ENCODE assay signal across 14 cellular contexts in the genomic region with DNA sequence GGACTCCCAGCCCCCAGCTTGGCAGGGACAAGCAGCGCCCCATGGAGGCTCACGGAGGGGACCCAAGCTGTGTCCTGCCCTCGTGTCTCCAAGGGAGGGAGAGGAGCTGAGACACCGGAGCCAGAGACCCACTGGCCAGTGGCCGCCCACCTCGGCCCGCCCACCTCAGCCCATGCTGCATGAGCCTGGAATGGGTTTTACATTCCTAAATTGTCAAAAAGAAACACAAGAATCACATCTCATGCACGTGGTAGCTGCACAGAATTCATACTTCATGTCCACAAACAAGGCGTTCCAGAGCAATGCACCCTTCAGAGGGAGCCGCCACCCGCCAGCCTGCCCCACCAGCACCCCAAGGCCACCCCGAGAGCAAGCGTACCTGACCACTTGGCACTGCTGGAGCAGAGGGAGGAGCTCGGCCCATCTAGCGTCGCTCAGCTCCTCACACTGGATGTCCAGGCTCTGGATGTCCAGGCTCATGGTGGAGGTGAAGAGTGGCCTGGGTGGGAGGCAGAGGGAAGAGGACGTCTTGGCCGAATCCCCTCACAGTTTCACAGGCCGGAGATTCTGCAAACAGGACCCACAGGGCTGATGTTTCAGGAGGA. TPM values are rescaled to one million over a fixed set of nuclear protein-coding genes. Genes with fewer than 3 reads are reported as not detected.
DNase-seq lines count a peak whose midpoint lies in the region; ATAC-seq and TF ChIP-seq lines count a peak whose summit lies in the region.
"Had no signal": no experiment of that assay in that cellular context is flagged by ENCODE, and none has a peak within 500 bp of the region (broad histone marks: within the 10 kb centered on the region; RNA-seq: fewer than 3 reads in every experiment).

No MANE protein-coding gene starts in this region.

- no peak for TF ChIP-seq POLR2A in heart left ventricle (IDR thresholded peaks at IDR 0.05)

- H3K27ac Mint-ChIP-seq in stimulated activated memory B cell treated with anti-CD40 and anti-IgM and Interleukin-4, amounts not matched to agents 10 μg/mL and 1 μg/mL and 100 μg/mL, for 72 hours, result peak overlapping the region; percentile 100

- no peak overlapping the region for H3K4me3 Mint-ChIP-seq in stimulated activated memory B cell treated with anti-CD40 and anti-IgM and Interleukin-4, amounts not matched to agents 10 μg/mL and 1 μg/mL and 100 μg/mL, for 72 hours

- DNase-seq in heart left ventricle, result peak in 1 of 5 donors; percentile 23
- DNase-seq in Right ventricle myocardium inferior (ENCODE audit: missing footprints), result no peak
- DNase-seq in caudate nucleus (lab: John Stamatoyannopoulos, UW), result no peak
- DNase-seq in activated CD4-positive, CD25-positive, alpha-beta regulatory T cell (lab: John Stamatoyannopoulos, UW), result no peak
- DNase-seq: GF-D8, Kasumi-1, NCI-H1436 treated with DMSO at 0.1 percent for 48 hours, NCI-H446, occipital lobe, spleen had no signal

- no peak for TF ChIP-seq CTCF in heart left ventricle (IDR thresholded peaks at IDR 0.05)

- H3K9me3 Mint-ChIP-seq in stimulated activated memory B cell treated with anti-CD40 and anti-IgM and Interleukin-4, amounts not matched to agents 10 μg/mL and 1 μg/mL and 100 μg/mL, for 72 hours, result no peaks in the 10 kb centered on the region

- 74 to 90% (median 87%) methylated on average over 18 to 19 of the region's 19 CpGs for WGBS in heart left ventricle, 4 donors

- H3K4me1 ChIP-seq in heart left ventricle, result peaks cover 8 to 84% (median 49%) of the 10 kb centered on the region in 12 donors

- peaks cover 59% of the 10 kb centered on the region for H3K36me3 Mint-ChIP-seq in stimulated activated memory B cell treated with anti-CD40 and anti-IgM and Interleukin-4, amounts not matched to agents 10 μg/mL and 1 μg/mL and 100 μg/mL, for 72 hours

- no peaks in the 10 kb centered on the region for H3K27me3 Mint-ChIP-seq in stimulated activated memory B cell treated with anti-CD40 and anti-IgM and Interleukin-4, amounts not matched to agents 10 μg/mL and 1 μg/mL and 100 μg/mL, for 72 hours

- intact Hi-C loops in heart left ventricle (cut with DNase I), result loop anchor here in 5 of 10 donors (5.0 to 10.0 kb wide), 5 partner anchors 34 to 297 kb away; a partner anchor contains a TSS
- intact Hi-C loops in Right ventricle myocardium inferior (cut with DNase I), result loop anchor here (5.0 kb wide), 1 partner anchor 34 kb away; no protein-coding TSS in a partner anchor

- H3K27me3 ChIP-seq in heart left ventricle, result no peaks in the 10 kb centered on the region
- H3K27me3 ChIP-seq: breast epithelium, spleen had no signal

- H3K36me3 ChIP-seq in heart left ventricle, result peaks cover 0 to 53% (median 49%) of the 10 kb centered on the region in 9 donors

- H3K4me3 ChIP-seq in heart left ventricle, result peak overlapping the region in 1 of 12 donors; percentile 15
- H3K4me3 ChIP-seq: breast epithelium, SK-N-MC had no signal

- H3K9me3 ChIP-seq in heart left ventricle, result no peaks in the 10 kb centered on the region
- H3K9me3 ChIP-seq: breast epithelium, spleen had no signal

- ATAC-seq in heart left ventricle, result no peak
- ATAC-seq in Right ventricle myocardium inferior, result no peak
- ATAC-seq in stimulated activated memory B cell treated with anti-CD40 and anti-IgM and Interleukin-4, amounts not matched to agents 10 μg/mL and 1 μg/mL and 100 μg/mL, for 72 hours, result no peak
- no peak for ATAC-seq in HG02840 (IDR thresholded peaks at IDR 0.05; ENCODE audit: low FRiP score, unreplicated experiment)

- peak overlapping the region in 10 of 12 donors; percentile 37 to 100 (median 79) for H3K27ac ChIP-seq in heart left ventricle
- peak overlapping the region; percentile 97 for H3K27ac ChIP-seq in caudate nucleus (ENCODE audit: low read depth, low read length)
- H3K27ac ChIP-seq: SK-N-MC had no signal

- peaks cover 68% of the 10 kb centered on the region for H3K4me1 Mint-ChIP-seq in stimulated activated memory B cell treated with anti-CD40 and anti-IgM and Interleukin-4, amounts not matched to agents 10 μg/mL and 1 μg/mL and 100 μg/mL, for 72 hours

RNA-seq across cellular contexts. Expression of a gene that starts 5.3 kb away (rescaled TPM):
- total RNA-seq in heart left ventricle (100 to 1,000 TPM; 132 to 247 (median 158) TPM), Right ventricle myocardium inferior (190 TPM)
- 100 to 1,000 TPM in 1 of 2 donors, 10 to 100 TPM in 1; 58.2 to 207 TPM for polyA plus RNA-seq in heart left ventricle

RNA-seq across cellular contexts. Expression of a gene that starts 33.6 kb away (rescaled TPM):
- total RNA-seq in heart left ventricle (10 to 100 TPM; 44.0 to 65.4 (median 55.6) TPM), Right ventricle myocardium inferior (57.5 TPM)
- polyA plus RNA-seq in heart left ventricle, result 10 to 100 TPM; 83.3 to 99.3 TPM

RNA-seq across cellular contexts. Expression of a gene that starts 35.5 kb away (rescaled TPM):
- total RNA-seq in heart left ventricle (under 1 TPM in 7 of 9 donors, not detected in 2; 0.07 to 0.35 (median 0.20) TPM), Right ventricle myocardium inferior (0.16 TPM)
- under 1 TPM; 0.19 to 0.30 TPM for polyA plus RNA-seq in heart left ventricle

RNA-seq across cellular contexts. Expression of a gene that starts 51.7 kb away (rescaled TPM):
- 10 to 100 TPM; 20.3 to 43.0 (median 25.7) TPM for total RNA-seq in heart left ventricle
- polyA plus RNA-seq in heart left ventricle, result 10 to 100 TPM; 33.1 to 36.2 TPM
- 27.8 TPM for total RNA-seq in Right ventricle myocardium inferior

RNA-seq across cellular contexts. Expression of a gene that starts 58.8 kb away (rescaled TPM):
- 1 to 10 TPM in 2 of 9 donors, under 1 TPM in 5, not detected in 2; 0.10 to 1.6 (median 0.36) TPM for total RNA-seq in heart left ventricle
- under 1 TPM; 0.32 to 0.53 TPM for polyA plus RNA-seq in heart left ventricle
- total RNA-seq in Right ventricle myocardium inferior, result 0.14 TPM
